In genomic region chr9:68838245-68838644, GRCh38 we compare ENCODE assay signal across 28 cellular contexts.
"Had no signal": no experiment of that assay in that cellular context is flagged by ENCODE, and none has a peak within 500 bp of the region (broad histone marks: within the 10 kb centered on the region; RNA-seq: fewer than 3 reads in every experiment).

No MANE protein-coding gene starts in this region.

- FAIRE-seq: bronchial epithelial cell, RCC 7860, TTC549 had no signal

- H3K9me3 ChIP-seq: adrenal gland, MG63, SJCRH30, SK-N-SH had no signal

- DNase-seq: activated CD4-positive, alpha-beta T cell treated with anti-CD3 and anti-CD28 coated beads, Interleukin-2, amount 10 ng/mL, durations not matched to agents 7 days and 5 days; activated CD4-positive, alpha-beta T cell treated with anti-CD3 and anti-CD28 coated beads, Interleukin-2, amount 50 U/mL, for 48 hours; activated CD8-positive, alpha-beta T cell treated with anti-CD3 and anti-CD28 coated beads, Interleukin-2, amount 10 ng/mL, durations not matched to agents 7 days and 5 days; activated gamma-delta T cell treated with Interleukin-2 at 50 U/mL for 16 hours; activated naive CD4-positive, alpha-beta T cell treated with anti-CD3 and anti-CD28 coated beads for 36 hours; activated T-cell treated with anti-CD3 and anti-CD28 coated beads for 4 hours; activated T-cell treated with anti-CD3 and anti-CD28 coated beads, Interleukin-2, amount 50 U/mL, for 4 hours; adrenal gland; Kasumi-1; KG1; MG63; NCI-H1092; NCI-H1436 treated with DMSO at 0.1 percent for 48 hours; NCI-H1694 treated with DMSO at 0.1 percent for 48 hours; NCI-H2029; NCI-H345; NCI-H526; NCI-H748 treated with DMSO at 0.1 percent for 48 hours; NK-92 treated with Interleukin-12 subunit alpha and Interleukin-12 subunit beta, amount 100 ng/mL, for 24 hours; PC-9; SHP77; SJCRH30; SK-N-SH had no signal

- ATAC-seq: activated CD8-positive, alpha-beta T cell treated with anti-CD3 and anti-CD28 coated beads, Interleukin-2, amount 10 ng/mL, durations not matched to agents 7 days and 5 days; activated naive CD4-positive, alpha-beta T cell treated with anti-CD3 and anti-CD28 coated beads, Interleukin-2, amount 50 U/mL, for 72 hours; activated T-cell treated with anti-CD3 and anti-CD28 coated beads, Interleukin-2, amount 50 U/mL, for 4 hours had no signal

- H3K36me3 ChIP-seq: adrenal gland, MG63, SJCRH30 had no signal

- H3K4me1 ChIP-seq: SJCRH30 had no signal

- H3K9ac ChIP-seq: SK-N-SH had no signal

- H2AFZ ChIP-seq: PC-9 had no signal

- H3K4me3 ChIP-seq: adrenal gland, MG63, PC-9, SJCRH30 had no signal

- H3K27ac ChIP-seq: adrenal gland, PC-9, RWPE1, SJCRH30 had no signal

- H3K27me3 ChIP-seq: adrenal gland, MG63, SJCRH30 had no signal

- H3K4me2 ChIP-seq: PC-9, SK-N-SH had no signal
